Comparison of ENCODE assay signal across 12 cellular contexts in genomic region chr21:36485476-36485875, GRCh38. TPM values are rescaled to one million over a fixed set of nuclear protein-coding genes. Genes with fewer than 3 reads are reported as not detected.
"Had no signal": no experiment of that assay in that cellular context is flagged by ENCODE, and none has a peak within 500 bp of the region (broad histone marks: within the 10 kb centered on the region; RNA-seq: fewer than 3 reads in every experiment).

No MANE protein-coding gene starts in this region.

- H3K36me3 ChIP-seq: HAP-1 had no signal

- ATAC-seq: GM23338, HCT116 had no signal

- H3K9me3 ChIP-seq: HAP-1 had no signal

- H3K4me3 ChIP-seq: GM23248, GM23338, HAP-1 had no signal

- H3K9ac ChIP-seq: GM23248 had no signal

- H3K4me1 ChIP-seq: HAP-1 had no signal

- FAIRE-seq: H1, H54 had no signal

- H3K27ac ChIP-seq: GM23248 had no signal

- DNase-seq: GM23248, GOT3, H7, H9, HCEC 1CT, HFFc6 had no signal

- H3K4me2 ChIP-seq: GM23338 had no signal

- H2AFZ ChIP-seq: GM23248, GM23338 had no signal

RNA-seq across cellular contexts. Expression of gene CLDN14, which starts 5.6 kb away (rescaled TPM):
- total RNA-seq: GM23248, GM23338, H1, H4, H7, H9 had no signal
- polyA plus RNA-seq: GM23248, GM23338 had no signal
